In genomic region chr11:117875397-117876048, GRCh38 we compare ENCODE assay signal across 9 cellular contexts. TPM values are rescaled to one million over a fixed set of nuclear protein-coding genes. Genes with fewer than 3 reads are reported as not detected.
DNase-seq lines count a peak whose midpoint lies in the region; TF ChIP-seq lines count a peak whose summit lies in the region.
"Had no signal": no experiment of that assay in that cellular context is flagged by ENCODE, and none has a peak within 500 bp of the region (broad histone marks: within the 10 kb centered on the region; RNA-seq: fewer than 3 reads in every experiment).

No MANE protein-coding gene starts in this region.

- intact Hi-C loops in stomach (cut with DNase I; ENCODE audit: low total_unique reads) = no loop called here

- H3K9me3 ChIP-seq in stomach = no peaks in the 10 kb centered on the region

- no peaks in the 10 kb centered on the region for H3K36me3 ChIP-seq in stomach

- H3K4me3 ChIP-seq in stomach = peak overlapping the region; percentile 54 to 61 (median 59)

- no peak for TF ChIP-seq CTCF in stomach (IDR thresholded peaks at IDR 0.05)

- TF ChIP-seq EP300 in stomach (IDR thresholded peaks at IDR 0.05) = no peak

- H3K27ac ChIP-seq in stomach = peak overlapping the region in 4 of 5 donors; percentile 67 to 90 (median 70)

- TF ChIP-seq POLR2A in stomach (IDR thresholded peaks at IDR 0.05) = no peak

- 5 to 9% (median 5%) methylated on average over 18 to 19 of the region's 19 CpGs for WGBS in stomach, 5 donors

- peak; percentile 23 to 31 for DNase-seq in stimulated activated CD4-positive, alpha-beta T cell treated with anti-CD3 and anti-CD28 coated beads, Interleukin-2, amount 100 ng/mL, for 24 hours
- DNase-seq in stimulated activated CD4-positive, alpha-beta T cell treated with anti-CD3 and anti-CD28 coated beads, Interleukin-4, amount 100 ng/mL, for 4 hours = no peak
- peak; percentile 70 for DNase-seq in activated effector memory CD4-positive, alpha-beta T cell treated with anti-CD3 and anti-CD28 coated beads, Interleukin-2, amount 50 U/mL, for 16 hours
- peak; percentile 52 for DNase-seq in islet precursor cell
- no peak for DNase-seq in stomach
- DNase-seq in SIG-M5 treated with dmso at 0.1 percent for 504 hours (lab: John Stamatoyannopoulos, UW; ENCODE audit: unreplicated experiment) = no peak
- no peak for DNase-seq in NK-92 treated with Interleukin-12 subunit alpha and Interleukin-12 subunit beta, amount 100 ng/mL, for 24 hours (lab: John Stamatoyannopoulos, UW)
- no peak for DNase-seq in RKO (ENCODE audit: low spot score)

- H3K4me1 ChIP-seq in stomach = peaks cover 31 to 73% (median 50%) of the 10 kb centered on the region in 4 donors

- peaks cover 0 to 88% (median 37%) of the 10 kb centered on the region in 3 donors for H3K27me3 ChIP-seq in stomach

RNA-seq across cellular contexts. Expression of gene FXYD6, which starts 0.9 kb away (rescaled TPM):
- 100 to 1,000 TPM in 1 of 5 donors, 10 to 100 TPM in 4; 12.7 to 187 (median 47.0) TPM for total RNA-seq in stomach
- 10 to 100 TPM; 22.5 to 39.4 (median 25.6) TPM for polyA plus RNA-seq in stomach

RNA-seq across cellular contexts. Expression of gene FXYD2, which starts 51.0 kb away (rescaled TPM):
- total RNA-seq in stomach = 1 to 10 TPM in 1 of 5 donors, under 1 TPM in 1, not detected in 3; 0.45 to 7.0 TPM
- 1 to 10 TPM; 1.0 to 7.8 (median 4.0) TPM for polyA plus RNA-seq in stomach
- total RNA-seq: myocyte had no signal

RNA-seq across cellular contexts. Expression of gene TMPRSS13, which starts 53.7 kb away (rescaled TPM):
- total RNA-seq in stomach = 1 to 10 TPM in 2 of 5 donors, under 1 TPM in 1, not detected in 2; 0.37 to 2.2 (median 1.2) TPM
- polyA plus RNA-seq in stomach = 1 to 10 TPM in 1 of 3 donors, under 1 TPM in 1, not detected in 1; 0.19 to 3.8 TPM
- total RNA-seq: myocyte had no signal

Comparison
In these comparisons a context has a peak if more than half of its experiments do, and no peak if none do; other contexts are left out.
1. DNase-seq: peak in stimulated activated CD4-positive, alpha-beta T cell treated with anti-CD3 and anti-CD28 coated beads, Interleukin-2, amount 100 ng/mL, for 24 hours (2 of 2), activated effector memory CD4-positive, alpha-beta T cell treated with anti-CD3 and anti-CD28 coated beads, Interleukin-2, amount 50 U/mL, for 16 hours (single experiment) and islet precursor cell (single experiment); none in stimulated activated CD4-positive, alpha-beta T cell treated with anti-CD3 and anti-CD28 coated beads, Interleukin-4, amount 100 ng/mL, for 4 hours (0 of 2), stomach (single experiment), SIG-M5 treated with dmso at 0.1 percent for 504 hours (single experiment), NK-92 treated with Interleukin-12 subunit alpha and Interleukin-12 subunit beta, amount 100 ng/mL, for 24 hours (single experiment) and RKO (single experiment).